In genomic region chr19:16497042-16497441, GRCh38 we compare ENCODE assay signal across 11 cellular contexts. TPM values are rescaled to one million over a fixed set of nuclear protein-coding genes. Genes with fewer than 3 reads are reported as not detected.
DNase-seq lines count a peak whose midpoint lies in the region; ATAC-seq and TF ChIP-seq lines count a peak whose summit lies in the region.
"Had no signal": no experiment of that assay in that cellular context is flagged by ENCODE, and none has a peak within 500 bp of the region (broad histone marks: within the 10 kb centered on the region; RNA-seq: fewer than 3 reads in every experiment).

No MANE protein-coding gene starts in this region.

- no peak overlapping the region for H3K27ac Mint-ChIP-seq in activated naive CD4-positive, alpha-beta T cell treated with anti-CD3 and anti-CD28 coated beads, Interleukin-2, amount 50 U/mL, for 24 hours
- no peak overlapping the region for H3K27ac Mint-ChIP-seq in activated naive CD8-positive, alpha-beta T cell treated with anti-CD3 and anti-CD28 coated beads for 36 hours

- no peak for DNase-seq in activated naive CD4-positive, alpha-beta T cell (lab: John Stamatoyannopoulos, UW)
- DNase-seq in activated naive CD8-positive, alpha-beta T cell treated with anti-CD3 and anti-CD28 coated beads for 36 hours: no peak
- no peak for DNase-seq in right lobe of liver
- no peak for DNase-seq in amygdala (lab: John Stamatoyannopoulos, UW)
- no peak for DNase-seq in trophoblast cell
- no peak for DNase-seq in NCI-H2171 (lab: John Stamatoyannopoulos, UW)
- DNase-seq: activated CD4-positive, CD25-positive, alpha-beta regulatory T cell treated with anti-CD3 and anti-CD28 coated beads, Interleukin-2, amount 50 U/mL, for 72 hours; DMS79 treated with DMSO at 0.1 percent for 48 hours had no signal

- H2AK5ac ChIP-seq in trophoblast cell (ENCODE audit: low read length): no peak overlapping the region

- H3K4me3 Mint-ChIP-seq in activated naive CD4-positive, alpha-beta T cell treated with anti-CD3 and anti-CD28 coated beads, Interleukin-2, amount 50 U/mL, for 24 hours: peak overlapping the region; percentile 95
- H3K4me3 Mint-ChIP-seq in activated naive CD8-positive, alpha-beta T cell treated with anti-CD3 and anti-CD28 coated beads for 36 hours: peak overlapping the region; percentile 98

- H3K14ac ChIP-seq in trophoblast cell (ENCODE audit: low read length): no peak overlapping the region

- peaks cover 13% of the 10 kb centered on the region for H3K4me1 Mint-ChIP-seq in activated naive CD4-positive, alpha-beta T cell treated with anti-CD3 and anti-CD28 coated beads, Interleukin-2, amount 50 U/mL, for 24 hours
- peaks cover 5% of the 10 kb centered on the region for H3K4me1 Mint-ChIP-seq in activated naive CD8-positive, alpha-beta T cell treated with anti-CD3 and anti-CD28 coated beads for 36 hours

- H4K8ac ChIP-seq in trophoblast cell (ENCODE audit: low read depth, low read length): no peak overlapping the region

- H3K79me1 ChIP-seq in trophoblast cell (ENCODE audit: low read length): peaks cover 6% of the 10 kb centered on the region

- ATAC-seq in right lobe of liver: no peak

- no peak overlapping the region for H4K91ac ChIP-seq in trophoblast cell (ENCODE audit: low read depth, low read length)

- TF ChIP-seq CTCF in right lobe of liver (IDR thresholded peaks at IDR 0.05): no peak

- H3K27ac ChIP-seq in right lobe of liver (no peak overlapping the region), urinary bladder (ENCODE audit: low read depth) (no peak overlapping the region), trophoblast cell (ENCODE audit: low read depth, low read length) (no peak overlapping the region)

- no peak for TF ChIP-seq POLR2A in right lobe of liver (IDR thresholded peaks at IDR 0.05)

- no peak overlapping the region for H2BK5ac ChIP-seq in trophoblast cell (ENCODE audit: low read depth, low read length, poor library complexity)

- peaks cover 4% of the 10 kb centered on the region for H3K36me3 Mint-ChIP-seq in activated naive CD4-positive, alpha-beta T cell treated with anti-CD3 and anti-CD28 coated beads, Interleukin-2, amount 50 U/mL, for 24 hours
- H3K36me3 Mint-ChIP-seq in activated naive CD8-positive, alpha-beta T cell treated with anti-CD3 and anti-CD28 coated beads for 36 hours: peaks cover 2% of the 10 kb centered on the region

- H3K27me3 ChIP-seq in right lobe of liver: no peaks in the 10 kb centered on the region
- H3K27me3 ChIP-seq in trophoblast cell (ENCODE audit: insufficient read depth, low read length): no peaks in the 10 kb centered on the region

- H2AFZ ChIP-seq in trophoblast cell (ENCODE audit: insufficient read depth, low read length, poor library complexity): no peak overlapping the region

- H3K18ac ChIP-seq in trophoblast cell (ENCODE audit: low read length): no peak overlapping the region

- peaks cover 0 to 36% (median 16%) of the 10 kb centered on the region in 4 donors for H3K4me1 ChIP-seq in right lobe of liver
- no peaks in the 10 kb centered on the region for H3K4me1 ChIP-seq in urinary bladder (ENCODE audit: insufficient read depth)
- peaks cover 2 to 5% of the 10 kb centered on the region in 2 experiments for H3K4me1 ChIP-seq in trophoblast cell (ENCODE audit: control insufficient read depth in 1 of 2, insufficient read depth in 2 of 2, low read length in 2 of 2)

- H3K9me3 Mint-ChIP-seq in activated naive CD4-positive, alpha-beta T cell treated with anti-CD3 and anti-CD28 coated beads, Interleukin-2, amount 50 U/mL, for 24 hours: no peaks in the 10 kb centered on the region
- H3K9me3 Mint-ChIP-seq in activated naive CD8-positive, alpha-beta T cell treated with anti-CD3 and anti-CD28 coated beads for 36 hours: no peaks in the 10 kb centered on the region

- H3K27me3 Mint-ChIP-seq in activated naive CD4-positive, alpha-beta T cell treated with anti-CD3 and anti-CD28 coated beads, Interleukin-2, amount 50 U/mL, for 24 hours: no peaks in the 10 kb centered on the region
- no peaks in the 10 kb centered on the region for H3K27me3 Mint-ChIP-seq in activated naive CD8-positive, alpha-beta T cell treated with anti-CD3 and anti-CD28 coated beads for 36 hours

- peak overlapping the region; percentile 44 to 80 (median 70) for H3K4me3 ChIP-seq in right lobe of liver
- peak overlapping the region; percentile 70 for H3K4me3 ChIP-seq in urinary bladder (ENCODE audit: low read depth, low read length)
- H3K4me3 ChIP-seq in trophoblast cell (ENCODE audit: low read depth, low read length): no peak overlapping the region

- no peak overlapping the region for H2BK120ac ChIP-seq in trophoblast cell (ENCODE audit: insufficient read depth, low read length, poor library complexity)

- no peak overlapping the region for H3K23ac ChIP-seq in trophoblast cell (ENCODE audit: low read length)

- no peak overlapping the region for H3K4me2 ChIP-seq in trophoblast cell (ENCODE audit: low read length)

- H3K4ac ChIP-seq in trophoblast cell (ENCODE audit: low read depth, low read length): no peak overlapping the region

- peaks cover 6% of the 10 kb centered on the region for H3K79me2 ChIP-seq in trophoblast cell (ENCODE audit: control insufficient read depth, insufficient read depth, low read length, poor library complexity)

- H3K9me3 ChIP-seq in right lobe of liver: no peaks in the 10 kb centered on the region
- H3K9me3 ChIP-seq in trophoblast cell (ENCODE audit: insufficient read depth, low read depth, low read length): peaks cover 2% of the 10 kb centered on the region

- intact Hi-C loops in right lobe of liver (cut with DNase I): no loop called here

- H2BK12ac ChIP-seq in trophoblast cell (ENCODE audit: low read length): no peak overlapping the region

- 53% methylated on average over 6 of the region's 12 CpGs for WGBS in right lobe of liver (ENCODE audit: insufficient coverage, low coverage, low lambda C conversion rate, missing lambda C conversion rate)
- WGBS in urinary bladder: 61% methylated on average over 12 of the region's 12 CpGs
- WGBS in trophoblast cell (ENCODE audit: extremely low coverage, insufficient coverage, insufficient read length): no CpG with 5 or more reads among the region's 12 CpGs

- H3K36me3 ChIP-seq in right lobe of liver: no peaks in the 10 kb centered on the region
- no peaks in the 10 kb centered on the region for H3K36me3 ChIP-seq in urinary bladder (ENCODE audit: insufficient read depth)
- H3K36me3 ChIP-seq in trophoblast cell (ENCODE audit: control insufficient read depth in 1 of 2, insufficient read depth in 2 of 2, low read length in 2 of 2): peaks cover 0 to 6% of the 10 kb centered on the region in 2 experiments

- H4K12ac ChIP-seq in trophoblast cell (ENCODE audit: low read depth, low read length): no peak overlapping the region

- H3K9ac ChIP-seq in trophoblast cell (ENCODE audit: low read length): no peak overlapping the region

RNA-seq across cellular contexts. Expression of gene C19orf44, which starts 0.8 kb away (rescaled TPM):
- 1 to 10 TPM; 2.7 to 3.0 TPM for total RNA-seq in activated naive CD8-positive, alpha-beta T cell treated with anti-CD3 and anti-CD28 coated beads for 36 hours
- total RNA-seq in right lobe of liver: 1 to 10 TPM; 1.8 to 4.3 (median 2.5) TPM
- 4.7 TPM for total RNA-seq in urinary bladder
- polyA plus RNA-seq in urinary bladder: 6.2 TPM
- polyA plus RNA-seq in trophoblast cell (2013): 2.6 and 2.7 TPM in 2 replicates

RNA-seq across cellular contexts. Expression of gene CALR3, which starts 1.1 kb away (rescaled TPM):
- under 1 TPM in 1 of 2 experiments, not detected in 1; 0.16 TPM for total RNA-seq in activated naive CD8-positive, alpha-beta T cell treated with anti-CD3 and anti-CD28 coated beads for 36 hours
- total RNA-seq in right lobe of liver: not detected
- total RNA-seq in urinary bladder: not detected
- polyA plus RNA-seq in urinary bladder: not detected
- 0.12 and 0.25 TPM in 2 replicates for polyA plus RNA-seq in trophoblast cell (2013)
- total RNA-seq: subcutaneous adipose tissue had no signal

RNA-seq across cellular contexts. Expression of gene EPS15L1, which starts 25.3 kb away (rescaled TPM):
- total RNA-seq in activated naive CD8-positive, alpha-beta T cell treated with anti-CD3 and anti-CD28 coated beads for 36 hours: 10 to 100 TPM; 25.1 to 25.8 TPM
- total RNA-seq in right lobe of liver (10 to 100 TPM in 4 of 6 experiments, 1 to 10 TPM in 2; 6.3 to 22.5 (median 13.8) TPM), urinary bladder (18.6 TPM)
- 28.3 TPM for polyA plus RNA-seq in urinary bladder
- 18.1 and 19.9 TPM in 2 replicates for polyA plus RNA-seq in trophoblast cell (2013)

RNA-seq across cellular contexts. Expression of gene CHERP, which starts 45.2 kb away (rescaled TPM):
- 10 to 100 TPM; 82.3 to 93.7 TPM for total RNA-seq in activated naive CD8-positive, alpha-beta T cell treated with anti-CD3 and anti-CD28 coated beads for 36 hours
- total RNA-seq in right lobe of liver (10 to 100 TPM in 4 of 6 experiments, 1 to 10 TPM in 2; 6.8 to 26.2 (median 20.6) TPM), urinary bladder (12.8 TPM)
- 27.2 TPM for polyA plus RNA-seq in urinary bladder
- polyA plus RNA-seq in trophoblast cell (2013): 48.8 and 49.6 TPM in 2 replicates
